In the genomic region with DNA sequence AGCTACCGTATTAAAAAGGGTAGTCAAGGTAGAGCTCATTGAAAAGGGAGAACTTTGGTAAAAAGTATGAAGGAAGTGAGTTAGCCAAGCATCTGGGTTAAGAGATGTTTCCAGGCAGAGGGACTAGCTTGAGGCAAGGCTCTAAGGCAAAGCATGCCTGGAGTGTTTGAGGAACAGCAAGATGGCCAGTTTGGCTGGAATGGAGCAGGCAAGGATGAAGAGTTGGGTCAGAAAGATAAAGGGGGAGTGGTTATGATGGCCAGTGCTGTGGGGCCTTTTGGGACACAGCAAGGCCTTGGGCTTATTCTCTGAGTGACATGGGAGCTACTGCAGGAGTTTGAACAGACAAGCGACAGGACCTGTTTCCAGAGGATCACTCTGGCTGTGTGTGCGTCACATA, we compare ENCODE assay signal across 10 cellular contexts.
"Had no signal": no experiment of that assay in that cellular context is flagged by ENCODE, and none has a peak within 500 bp of the region (broad histone marks: within the 10 kb centered on the region; RNA-seq: fewer than 3 reads in every experiment).

No MANE protein-coding gene starts in this region.

- H3K4me1 Mint-ChIP-seq: IgD-negative memory B cell had no signal

- H3K4me1 ChIP-seq: HAP-1 had no signal

- H3K9me3 ChIP-seq: HAP-1 had no signal

- H3K27me3 Mint-ChIP-seq: IgD-negative memory B cell had no signal

- DNase-seq: GM23248, GOT3, H7, HFFc6, KG1 had no signal

- H3K4me3 Mint-ChIP-seq: HFFc6, IgD-negative memory B cell had no signal

- H3K9ac ChIP-seq: GM23248 had no signal

- H3K36me3 ChIP-seq: HAP-1 had no signal

- H2AFZ ChIP-seq: GM23248 had no signal

- H3K4me3 ChIP-seq: GM23248, HAP-1 had no signal

- H3K27ac Mint-ChIP-seq: HFFc6, IgD-negative memory B cell had no signal

- H3K9me3 Mint-ChIP-seq: HFFc6, IgD-negative memory B cell had no signal

- H3K27ac ChIP-seq: GM23248, HL-60 had no signal

- ATAC-seq: HCT116, HepG2 had no signal
